In genomic region chr1:59903136-59903754, GRCh38 we compare ENCODE assay signal across 8 cellular contexts. TPM values are rescaled to one million over a fixed set of nuclear protein-coding genes. Genes with fewer than 3 reads are reported as not detected.
A peak's percentile ranks its signal among the peaks of the same experiment; 100 is the strongest.
DNase-seq lines count a peak whose midpoint lies in the region; ATAC-seq and TF ChIP-seq lines count a peak whose summit lies in the region.

No MANE protein-coding gene starts in this region.

- no peak overlapping the region for H3K9ac ChIP-seq in DND-41 (ENCODE audit: low read depth, low read length)

- no peaks in the 10 kb centered on the region for H4K20me1 ChIP-seq in DND-41 (ENCODE audit: insufficient read depth, low read length)

- no peak overlapping the region for H2AFZ ChIP-seq in DND-41 (ENCODE audit: low read depth, low read length)

- TF ChIP-seq CTCF in DND-41 (IDR thresholded peaks at IDR 0.05; ENCODE audit: borderline replicate concordance, extremely low read depth, low read length, poor library complexity, severe bottlenecking) = peak; percentile 50

- H3K27ac ChIP-seq in DND-41 (ENCODE audit: low read length) = no peak overlapping the region

- no peaks in the 10 kb centered on the region for H3K9me3 ChIP-seq in DND-41 (ENCODE audit: insufficient read depth, low read length, severe bottlenecking)

- no peak overlapping the region for H3K4me2 ChIP-seq in DND-41 (ENCODE audit: insufficient read depth, low read length)

- no peaks in the 10 kb centered on the region for H3K36me3 ChIP-seq in DND-41 (ENCODE audit: insufficient read depth, low read length)

- H3K27me3 ChIP-seq in DND-41 (ENCODE audit: insufficient read depth, low read length, poor library complexity) = peaks cover under 1% of the 10 kb centered on the region

- no peak overlapping the region for H3K4me3 ChIP-seq in DND-41 (ENCODE audit: low read depth in 1 of 2, low read length in 2 of 2)

- no peaks in the 10 kb centered on the region for H3K4me1 ChIP-seq in DND-41 (ENCODE audit: insufficient read depth, low read length)

- H3K79me2 ChIP-seq in DND-41 (ENCODE audit: insufficient read depth, low read length) = no peaks in the 10 kb centered on the region

- no peak for ATAC-seq in DND-41 (ENCODE audit: insufficient read depth, low read depth)

- DNase-seq in DND-41 (no peak), GM19240 (ENCODE audit: insufficient read length, low spot score) (peak; percentile 5), HuH-7 (ENCODE audit: low spot score) (peak; percentile 27), SW480 (ENCODE audit: low spot score) (peak; percentile 7), glomerular visceral epithelial cell (ENCODE audit: extremely low spot score) (peak; percentile 21), stromal cell of bone marrow (ENCODE audit: low read depth) (peak; percentile 9), LoVo (ENCODE audit: low spot score) (no peak), mucosa of gallbladder (ENCODE audit: low spot score) (no peak)

RNA-seq across cellular contexts. Expression of gene CYP2J2, which starts 23.3 kb away (rescaled TPM):
- total RNA-seq in mucosa of gallbladder = 14.6 TPM

Comparison
In these comparisons a context has a peak if more than half of its experiments do, and no peak if none do; other contexts are left out.
1. DNase-seq: peak in GM19240 (single experiment), HuH-7 (single experiment), SW480 (single experiment), glomerular visceral epithelial cell (single experiment) and stromal cell of bone marrow (single experiment); none in DND-41 (single experiment), LoVo (single experiment) and mucosa of gallbladder (single experiment).